8 cellular contexts compared by ENCODE assay signal in genomic region chr3:125054436-125055164, GRCh38. TPM values are rescaled to one million over a fixed set of nuclear protein-coding genes. Genes with fewer than 3 reads are reported as not detected.
DNase-seq lines count a peak whose midpoint lies in the region; ATAC-seq and TF ChIP-seq lines count a peak whose summit lies in the region.

No MANE protein-coding gene starts in this region.

- no peaks in the 10 kb centered on the region for H3K9me3 ChIP-seq in A673 (ENCODE audit: low read depth, low read length, poor library complexity, severe bottlenecking)
- no peaks in the 10 kb centered on the region for H3K9me3 ChIP-seq in gastroesophageal sphincter
- H3K9me3 ChIP-seq in neutrophil = no peaks in the 10 kb centered on the region

- peak overlapping the region; percentile 61 for H3K4me3 ChIP-seq in A673 (ENCODE audit: low read depth, low read length, poor library complexity, severe bottlenecking)
- H3K4me3 ChIP-seq in gastroesophageal sphincter = peak overlapping the region; percentile 75 to 78
- H3K4me3 ChIP-seq in neutrophil (ENCODE audit: low read depth in 1 of 2, low read length in 1 of 2) = peak overlapping the region; percentile 48 to 52

- ATAC-seq in activated B cell treated with CpG ODN at 0.5 μM for 24 hours (ENCODE audit: low read depth) = no peak
- no peak for ATAC-seq in gastroesophageal sphincter
- no peak for ATAC-seq in HG03439 (IDR thresholded peaks at IDR 0.05; ENCODE audit: unreplicated experiment)

- H3K27ac Mint-ChIP-seq in activated B cell treated with CpG ODN at 0.5 μM for 24 hours = peak overlapping the region; percentile 68

- H3K36me3 ChIP-seq in A673 (ENCODE audit: insufficient read depth, low read length, poor library complexity, severe bottlenecking) (no peaks in the 10 kb centered on the region), gastroesophageal sphincter (no peaks in the 10 kb centered on the region), neutrophil (no peaks in the 10 kb centered on the region)

- peak; percentile 63 for DNase-seq in A673 (ENCODE audit: low spot score)
- DNase-seq in GM10266 (ENCODE audit: extremely low spot score) = peak; percentile 80
- DNase-seq in HK-2 (ENCODE audit: unreplicated experiment) = peak; percentile 39
- DNase-seq in activated B cell treated with CpG ODN at 0.5 μM for 24 hours = no peak
- DNase-seq in putamen (ENCODE audit: low spot score) = no peak

- POLR2A ChIA-PET in A673 (lab: Charles Lee; ENCODE audit: low non-redundant PET) (no interaction called here), activated B cell treated with CpG ODN at 0.5 μM for 24 hours (lab: Charles Lee) (interaction anchor here (1.0 kb wide), 1 partner anchor 321 kb away, joined by 3 read pairs; the partner anchor contains the start of gene ZNF148)

- 0 to 1% methylated on average over 8 to 12 of the region's 13 CpGs for WGBS in gastroesophageal sphincter (ENCODE audit: low coverage in 1 of 2), 2 donors

- no peak for TF ChIP-seq EP300 in gastroesophageal sphincter (IDR thresholded peaks at IDR 0.05)

- TSS peak; percentile 70 for BruUV-seq in A673 (replicated peaks; lab: Mats Ljungman, UMichigan)

- intact Hi-C loops in A673 (cut with micrococcal nuclease; ENCODE audit: unreplicated experiment) (no loop called here), activated B cell treated with CpG ODN at 0.5 μM for 24 hours (cut with micrococcal nuclease) (loop anchor here (2.0 to 10.0 kb wide), 5 partner anchors 18 to 1470 kb away; partner anchors contain the start of genes HACD2 and SLC12A8)

- peaks cover 4% of the 10 kb centered on the region for H3K36me3 Mint-ChIP-seq in activated B cell treated with CpG ODN at 0.5 μM for 24 hours (ENCODE audit: low read depth)

- peaks cover 41% of the 10 kb centered on the region for H3K4me1 ChIP-seq in A673 (ENCODE audit: insufficient read depth, low read length, poor library complexity, severe bottlenecking)
- H3K4me1 ChIP-seq in gastroesophageal sphincter = peaks cover 15 to 77% (median 40%) of the 10 kb centered on the region in 3 donors
- peaks cover 17 to 20% of the 10 kb centered on the region in 2 experiments for H3K4me1 ChIP-seq in neutrophil (ENCODE audit: control insufficient read depth in 1 of 2, insufficient read depth in 1 of 2, low read depth in 1 of 2, low read length in 1 of 2)

- CTCF ChIA-PET in A673 (lab: Charles Lee) = no interaction called here
- CTCF ChIA-PET in activated B cell treated with CpG ODN at 0.5 μM for 24 hours (lab: Charles Lee) = no interaction called here

- H3K27ac ChIP-seq in A673 (ENCODE audit: low read depth, low read length, poor library complexity, severe bottlenecking) (peak overlapping the region; percentile 93), gastroesophageal sphincter (peak overlapping the region; percentile 88 to 98 (median 96)), neutrophil (no peak overlapping the region)

- peaks cover 39% of the 10 kb centered on the region for H3K4me1 Mint-ChIP-seq in activated B cell treated with CpG ODN at 0.5 μM for 24 hours

- peak overlapping the region; percentile 86 for H3K4me3 Mint-ChIP-seq in activated B cell treated with CpG ODN at 0.5 μM for 24 hours

- TF ChIP-seq CTCF in A673 (conservative IDR thresholded peaks at IDR 0.05; ENCODE audit: low read depth, low read length) = 0 out of 2 replicates have a peak, but pooled peaks have one; percentile 14
- no peak for TF ChIP-seq CTCF in GM10266 (IDR thresholded peaks at IDR 0.05; ENCODE audit: control insufficient read depth, insufficient read depth, low read depth, missing control alignments)
- no peak for TF ChIP-seq CTCF in activated B cell treated with CpG ODN at 0.5 μM for 24 hours (IDR thresholded peaks at IDR 0.05)
- TF ChIP-seq CTCF in gastroesophageal sphincter (IDR thresholded peaks at IDR 0.05) = peak in 2 of 4 experiments; percentile 45 to 52
- TF ChIP-seq CTCF in neutrophil (IDR thresholded peaks at IDR 0.05) = no peak

- H3K27me3 ChIP-seq in A673 (replicated peaks; ENCODE audit: insufficient read depth, low read depth, low read length, poor library complexity) = no peaks in the 10 kb centered on the region
- no peaks in the 10 kb centered on the region for H3K27me3 ChIP-seq in gastroesophageal sphincter
- H3K27me3 ChIP-seq in neutrophil = peaks cover 96% of the 10 kb centered on the region

- TF ChIP-seq POLR2A in gastroesophageal sphincter (IDR thresholded peaks at IDR 0.05) = peak; percentile 33

- no peaks in the 10 kb centered on the region for H3K27me3 Mint-ChIP-seq in activated B cell treated with CpG ODN at 0.5 μM for 24 hours

- no peaks in the 10 kb centered on the region for H3K9me3 Mint-ChIP-seq in activated B cell treated with CpG ODN at 0.5 μM for 24 hours

RNA-seq across cellular contexts. Expression of gene HEG1, which starts 1.2 kb away (rescaled TPM):
- total RNA-seq in A673 (2021) (31.8 and 34.3 TPM in 2 replicates), activated B cell treated with CpG ODN at 0.5 μM for 24 hours (6.1 and 7.2 TPM in 2 replicates), gastroesophageal sphincter (10 to 100 TPM; 55.9 to 85.5 (median 78.9) TPM)

Comparison
In these comparisons a context has a peak if more than half of its experiments do, and no peak if none do; other contexts are left out.
1. DNase-seq: peak in A673 (single experiment), GM10266 (single experiment) and HK-2 (single experiment); none in activated B cell treated with CpG ODN at 0.5 μM for 24 hours (single experiment) and putamen (single experiment).
2. Peak in every context shown above with its lines, with median percentiles within 50 percentile points of each other: H3K4me3 ChIP-seq.